ENCODE assay signal across 27 cellular contexts in the genomic region with DNA sequence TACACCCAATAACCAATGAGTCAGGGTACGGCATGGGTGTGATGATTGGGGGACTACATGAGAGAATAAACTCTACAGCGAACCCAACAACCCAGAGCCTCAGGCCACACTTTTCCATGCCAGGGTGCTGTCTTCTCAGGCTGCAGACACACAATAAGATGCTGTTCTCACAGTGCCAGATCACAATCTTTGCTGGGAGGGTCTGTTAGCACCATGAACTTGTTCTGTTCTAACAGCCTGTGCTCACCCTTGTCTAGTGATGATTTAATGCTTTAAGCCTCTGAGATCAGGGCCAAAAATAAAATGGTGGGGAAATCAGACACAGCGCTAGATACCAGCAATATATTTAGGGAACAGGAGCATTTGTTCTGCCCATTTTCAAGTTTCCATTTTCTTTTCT.
"Had no signal": no experiment of that assay in that cellular context is flagged by ENCODE, and none has a peak within 500 bp of the region (broad histone marks: within the 10 kb centered on the region; RNA-seq: fewer than 3 reads in every experiment).

No MANE protein-coding gene starts in this region.

- H3K4me1 Mint-ChIP-seq: natural killer cell, neural progenitor cell had no signal

- ATAC-seq: left colon; left lung; natural killer cell; right lobe of liver; stimulated activated naive B cell treated with anti-CD40 and anti-IgM and Interleukin-4, amounts not matched to agents 10 μg/mL and 1 μg/mL and 100 μg/mL, for 72 hours; stimulated activated naive CD8-positive, alpha-beta T cell treated with anti-CD3 and anti-CD28 coated beads, Interleukin-15, Interleukin-2, amounts not matched to agents 100 U/mL and 50 U/mL, for 24 hours had no signal

- H3K36me3 ChIP-seq: left lung, neural progenitor cell, neutrophil, right lobe of liver, stomach, thyroid gland, transverse colon, upper lobe of left lung, vagina had no signal

- H3K27ac ChIP-seq: hepatocyte, left lung, neural progenitor cell, neutrophil, parathyroid adenoma, psoas muscle, right lobe of liver, skin epidermis, stomach, testis, thyroid gland, upper lobe of left lung, vagina had no signal

- H3K27ac Mint-ChIP-seq: naive B cell; natural killer cell; neural progenitor cell; stimulated activated naive B cell treated with anti-CD40 and anti-IgM and Interleukin-4, amounts not matched to agents 10 μg/mL and 1 μg/mL and 100 μg/mL, for 72 hours had no signal

- H3K27me3 ChIP-seq: hepatocyte, left lung, neural progenitor cell, neutrophil, right lobe of liver, stomach, testis, thyroid gland, transverse colon, upper lobe of left lung, vagina had no signal

- H3K4me1 ChIP-seq: left lung, neural progenitor cell, parathyroid adenoma, psoas muscle, right lobe of liver, stomach, testis, thyroid gland, transverse colon, upper lobe of left lung had no signal

- H3K4me3 ChIP-seq: hepatocyte, left lung, lung, neural progenitor cell, psoas muscle, right lobe of liver, skin epidermis, stomach, testis, thyroid gland, transverse colon, upper lobe of left lung, vagina had no signal

- DNase-seq: kidney glomerular epithelial cell; left colon; left lung; naive B cell; natural killer cell; nephron progenitor cell; occipital lobe; psoas muscle; right lobe of liver; stimulated activated CD4-positive, alpha-beta T cell treated with anti-CD3 and anti-CD28 coated beads, Interleukin-12 subunit alpha, Interleukin-12 subunit beta, amount 100 ng/mL, for 4 hours; stimulated activated CD4-positive, alpha-beta T cell treated with anti-CD3 and anti-CD28 coated beads, Interleukin-15, amount 100 ng/mL, for 24 hours; stimulated activated CD4-positive, alpha-beta T cell treated with anti-CD3 and anti-CD28 coated beads, Interleukin-2, amount 100 ng/mL, for 24 hours; stimulated activated CD4-positive, alpha-beta T cell treated with anti-CD3 and anti-CD28 coated beads, Interleukin-4, amount 100 ng/mL, for 1 hour; stimulated activated naive B cell treated with anti-CD40 and anti-IgM and Interleukin-4, amounts not matched to agents 10 μg/mL and 1 μg/mL and 100 μg/mL, for 72 hours; stimulated activated naive CD8-positive, alpha-beta T cell treated with anti-CD3 and anti-CD28 coated beads, Interleukin-15, Interleukin-2, amounts not matched to agents 100 U/mL and 50 U/mL, for 24 hours; stomach; testis; thyroid gland; transverse colon; upper lobe of left lung had no signal

- H3K9me3 ChIP-seq: left lung, neutrophil, psoas muscle, right lobe of liver, stomach, testis, thyroid gland, transverse colon, upper lobe of left lung, vagina had no signal

- H3K4me3 Mint-ChIP-seq: naive B cell; natural killer cell; nephron progenitor cell; neural progenitor cell; stimulated activated naive B cell treated with anti-CD40 and anti-IgM and Interleukin-4, amounts not matched to agents 10 μg/mL and 1 μg/mL and 100 μg/mL, for 72 hours had no signal

- H3K36me3 Mint-ChIP-seq: naive B cell; natural killer cell; neural progenitor cell; stimulated activated naive B cell treated with anti-CD40 and anti-IgM and Interleukin-4, amounts not matched to agents 10 μg/mL and 1 μg/mL and 100 μg/mL, for 72 hours had no signal
